Comparison of ENCODE assay signal across 21 cellular contexts in the genomic region with DNA sequence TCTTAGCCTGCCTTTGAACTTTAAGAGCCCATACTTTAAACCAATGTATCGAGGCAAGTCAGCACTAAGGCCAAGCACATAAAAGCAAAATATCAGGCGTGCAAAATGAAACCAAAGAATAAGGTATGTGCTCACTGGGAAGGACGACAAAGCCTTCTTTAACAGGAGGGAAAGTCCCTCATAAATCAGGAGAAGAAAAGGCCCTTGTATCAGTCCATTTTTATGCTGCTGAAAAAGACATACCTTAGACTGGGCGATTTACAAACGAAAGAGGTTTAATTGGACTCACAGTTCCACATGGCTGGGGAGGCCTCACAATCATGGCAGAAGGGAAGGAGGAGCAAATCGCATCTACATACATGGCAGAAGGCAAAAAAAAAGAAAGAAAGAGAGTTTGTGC.
A peak's percentile ranks its signal among the peaks of the same experiment; 100 is the strongest.
DNase-seq lines count a peak whose midpoint lies in the region; ATAC-seq and TF ChIP-seq lines count a peak whose summit lies in the region.
"Had no signal": no experiment of that assay in that cellular context is flagged by ENCODE, and none has a peak within 500 bp of the region (broad histone marks: within the 10 kb centered on the region; RNA-seq: fewer than 3 reads in every experiment).

No MANE protein-coding gene starts in this region.

- peak overlapping the region; percentile 45; the same call in 1 of the 2 replicates for H3K4me2 ChIP-seq in IMR-90 (ENCODE audit: low read depth, low read length)
- H3K4me2 ChIP-seq: BLaER1, KMS-11 had no signal

- H3K4me3 ChIP-seq in IMR-90 (ENCODE audit: insufficient read depth, low read depth, low read length) (no peak overlapping the region), coronary artery (no peak overlapping the region), transverse colon (no peak overlapping the region)
- H3K4me3 ChIP-seq: BLaER1 had no signal

- H3K79me1 ChIP-seq in IMR-90 (ENCODE audit: low read depth in 1 of 2, low read length in 2 of 2), result no peaks in the 10 kb centered on the region

- no peak overlapping the region for H3K4ac ChIP-seq in IMR-90 (ENCODE audit: low read depth, low read length)

- H3K4me1 Mint-ChIP-seq in T-cell, result no peaks in the 10 kb centered on the region

- no peak overlapping the region for H2AK5ac ChIP-seq in IMR-90 (ENCODE audit: low read depth, low read length)

- TF ChIP-seq RAD21 in IMR-90 (IDR thresholded peaks at IDR 0.05; ENCODE audit: low read length), result no peak

- no peak for TF ChIP-seq CTCF in IMR-90 (conservative IDR thresholded peaks at IDR 0.05; ENCODE audit: low read depth, low read length)
- no peak for TF ChIP-seq CTCF in coronary artery (IDR thresholded peaks at IDR 0.05)
- no peak for TF ChIP-seq CTCF in transverse colon (IDR thresholded peaks at IDR 0.05)

- no peaks in the 10 kb centered on the region for H4K20me1 ChIP-seq in IMR-90 (ENCODE audit: insufficient read depth, low read length)
- H4K20me1 ChIP-seq: BLaER1 had no signal

- peaks cover 14 to 24% of the 10 kb centered on the region in 2 donors for H3K27me3 Mint-ChIP-seq in T-cell

- no peak overlapping the region for H3K14ac ChIP-seq in IMR-90 (replicated peaks; ENCODE audit: low read depth, low read length)

- H3K4me1 ChIP-seq in IMR-90 (ENCODE audit: control insufficient read depth, insufficient read depth, low read length) (no peaks in the 10 kb centered on the region), transverse colon (no peaks in the 10 kb centered on the region)
- H3K4me1 ChIP-seq: Caco-2 had no signal

- no peak overlapping the region for H2BK15ac ChIP-seq in IMR-90 (ENCODE audit: low read depth, low read length)

- no peak overlapping the region for H4K8ac ChIP-seq in IMR-90 (ENCODE audit: low read depth in 2 of 2, low read length in 2 of 2)

- no peak overlapping the region for H3K23ac ChIP-seq in IMR-90 (ENCODE audit: low read depth, low read length)

- H3K4me3 Mint-ChIP-seq in T-cell, result no peak overlapping the region
- H3K4me3 Mint-ChIP-seq: CD4-positive, alpha-beta T cell; H9 had no signal

- no peak overlapping the region for H2AK9ac ChIP-seq in IMR-90 (replicated peaks; ENCODE audit: low read depth, low read length, poor library complexity)

- in situ Hi-C loops in IMR-90 (cut with MboI; ENCODE audit: low sequenced_read_pairs) (no loop called here), SK-MEL-5 (cut with HindIII; ENCODE audit: low pct_unique_long_range_greater_than_20kb, low sequenced_read_pairs) (no loop called here), transverse colon (cut with MboI; ENCODE audit: low pct_ligation_motif_present in 1 of 4, low pct_unique_long_range_greater_than_20kb in 1 of 4, low sequenced_read_pairs in 3 of 4) (no loop called here)

- CTCF ChIA-PET in IMR-90 (lab: Yijun Ruan, JAX), result no interaction called here
- CTCF ChIA-PET in T-cell (lab: Charles Lee), result no interaction called here

- no peak overlapping the region for H2BK20ac ChIP-seq in IMR-90 (ENCODE audit: low read depth, low read length)

- H3K9me3 ChIP-seq in IMR-90 (ENCODE audit: control insufficient read depth, insufficient read depth, low read length) (no peaks in the 10 kb centered on the region), transverse colon (no peaks in the 10 kb centered on the region)
- H3K9me3 ChIP-seq: BLaER1, Caco-2 had no signal

- dilution Hi-C loops in IMR-90 (cut with HindIII; ENCODE audit: low sequenced_read_pairs, unreplicated experiment), result no loop called here

- H3K27ac ChIP-seq in IMR-90 (ENCODE audit: insufficient read depth, low read length) (no peak overlapping the region), coronary artery (no peak overlapping the region), transverse colon (peak overlapping the region in 3 of 4 donors; percentile 4 to 26 (median 19))
- H3K27ac ChIP-seq: BLaER1, KMS-11 had no signal

- H3K27ac Mint-ChIP-seq in T-cell, result no peak overlapping the region
- H3K27ac Mint-ChIP-seq: CD4-positive, alpha-beta T cell; H9 had no signal

- H4K91ac ChIP-seq in IMR-90 (ENCODE audit: insufficient read depth, low read depth, low read length), result no peak overlapping the region

- H3K27me3 ChIP-seq in IMR-90 (ENCODE audit: control insufficient read depth, insufficient read depth, low read length), result peaks cover 4% of the 10 kb centered on the region; the same call in 1 of the 2 replicates
- no peaks in the 10 kb centered on the region for H3K27me3 ChIP-seq in transverse colon
- H3K27me3 ChIP-seq: BLaER1 had no signal

- DNase-seq in IMR-90 (no peak), SK-MEL-5 (ENCODE audit: low read depth, low spot score) (peak; percentile 58), coronary artery (ENCODE audit: low spot score) (peak; percentile 1), transverse colon (no peak), T-cell (no peak), T-helper 1 cell (no peak)
- DNase-seq: ACHN; Caco-2; CD4-positive, alpha-beta T cell; DMS 273 treated with DMSO at 0.1 percent for 48 hours; DND-41; H9; MV-4-11; NCI-H1105 treated with DMSO at 0.1 percent for 48 hours; NCI-H1694 treated with DMSO at 0.1 percent for 48 hours; NCI-H2107; NK-92 treated with Interleukin-12 subunit alpha and Interleukin-12 subunit beta, amount 100 ng/mL, for 24 hours had no signal

- no peak overlapping the region for H2BK120ac ChIP-seq in IMR-90 (ENCODE audit: low read depth, low read length)

- no peak overlapping the region for H3K18ac ChIP-seq in IMR-90 (ENCODE audit: low read depth, low read length)

- ATAC-seq in IMR-90 (ENCODE audit: low read depth) (no peak), HG03097 (IDR thresholded peaks at IDR 0.05; ENCODE audit: low FRiP score, unreplicated experiment) (no peak), T-cell (replicated peaks in 1 of 4) (no peak)
- ATAC-seq: Panc1 had no signal

- H3K9me1 ChIP-seq in IMR-90 (ENCODE audit: insufficient read depth, low read length), result no peaks in the 10 kb centered on the region

- POLR2A ChIA-PET in IMR-90 (lab: Charles Lee; ENCODE audit: unreplicated experiment) (interaction anchor here (0.6 kb wide), 1 partner anchor 170 kb away, joined by 4 read pairs; no protein-coding TSS in a partner anchor), T-cell (lab: Charles Lee) (no interaction called here)

- no peak overlapping the region for H4K5ac ChIP-seq in IMR-90 (ENCODE audit: low read depth, low read length)

- H3K9ac ChIP-seq in IMR-90 (ENCODE audit: low read depth, low read length), result no peak overlapping the region
- H3K9ac ChIP-seq: BLaER1, KMS-11 had no signal

- H2BK5ac ChIP-seq in IMR-90 (ENCODE audit: low read depth, low read length, poor library complexity, severe bottlenecking), result no peak overlapping the region

- no CpG with 5 or more reads among the region's 6 CpGs for WGBS in IMR-90 (ENCODE audit: extremely low coverage in 2 of 2, insufficient read length in 1 of 2), 2 experiments
- WGBS in transverse colon (ENCODE audit: low coverage in 1 of 2), 2 donors, result 27 to 48% methylated on average over 6 of the region's 6 CpGs

- no TSS peak for BruUV-seq in IMR-90 (replicated peaks; lab: Mats Ljungman, UMichigan)

- H3K56ac ChIP-seq in IMR-90 (ENCODE audit: extremely low read depth, insufficient read depth, low read length), result no peak overlapping the region

- H3K9me3 Mint-ChIP-seq in T-cell, result no peaks in the 10 kb centered on the region
- H3K9me3 Mint-ChIP-seq: CD4-positive, alpha-beta T cell had no signal

- TF ChIP-seq EP300 in transverse colon (IDR thresholded peaks at IDR 0.05; ENCODE audit: low read depth), result no peak

- intact Hi-C loops in IMR-90 (cut with micrococcal nuclease), result no loop called here
- intact Hi-C loops in transverse colon (cut with DNase I; ENCODE audit: low total_unique reads), result no loop called here

- H3K36me3 ChIP-seq in IMR-90 (ENCODE audit: control insufficient read depth, insufficient read depth, low read length) (no peaks in the 10 kb centered on the region), transverse colon (no peaks in the 10 kb centered on the region)
- H3K36me3 ChIP-seq: BLaER1 had no signal

- TF ChIP-seq POLR2A in IMR-90 (IDR thresholded peaks at IDR 0.05; ENCODE audit: low read depth, low read length), result no peak
- TF ChIP-seq POLR2A in transverse colon (IDR thresholded peaks at IDR 0.05), result no peak

- no peaks in the 10 kb centered on the region for H3K36me3 Mint-ChIP-seq in T-cell

- H2AFZ ChIP-seq in IMR-90 (replicated peaks; ENCODE audit: low read length, poor library complexity), result no peak overlapping the region

TF ChIP-seq in IMR-90, 13 proteins besides CTCF, POLR2A, EP300 and RAD21:
- no peak for TF ChIP-seq RCOR1 (IDR thresholded peaks at IDR 0.05; ENCODE audit: insufficient replicate concordance, low read length)
- TF ChIP-seq BHLHE40 (IDR thresholded peaks at IDR 0.05; ENCODE audit: low read depth, low read length), result no peak
- TF ChIP-seq FOS (IDR thresholded peaks at IDR 0.05; ENCODE audit: low read depth, low read length), result no peak
- TF ChIP-seq CHD1 (IDR thresholded peaks at IDR 0.05; ENCODE audit: low read depth, low read length), result no peak
- TF ChIP-seq, protein P1, sequence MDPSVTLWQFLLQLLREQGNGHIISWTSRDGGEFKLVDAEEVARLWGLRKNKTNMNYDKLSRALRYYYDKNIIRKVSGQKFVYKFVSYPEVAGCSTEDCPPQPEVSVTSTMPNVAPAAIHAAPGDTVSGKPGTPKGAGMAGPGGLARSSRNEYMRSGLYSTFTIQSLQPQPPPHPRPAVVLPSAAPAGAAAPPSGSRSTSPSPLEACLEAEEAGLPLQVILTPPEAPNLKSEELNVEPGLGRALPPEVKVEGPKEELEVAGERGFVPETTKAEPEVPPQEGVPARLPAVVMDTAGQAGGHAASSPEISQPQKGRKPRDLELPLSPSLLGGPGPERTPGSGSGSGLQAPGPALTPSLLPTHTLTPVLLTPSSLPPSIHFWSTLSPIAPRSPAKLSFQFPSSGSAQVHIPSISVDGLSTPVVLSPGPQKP (IDR thresholded peaks at IDR 0.05; ENCODE audit: borderline replicate concordance, low read depth, low read length), result no peak
- no peak for TF ChIP-seq MAZ (IDR thresholded peaks at IDR 0.05; ENCODE audit: borderline replicate concordance, low read depth, low read length)
- TF ChIP-seq MXI1 (IDR thresholded peaks at IDR 0.05; ENCODE audit: borderline replicate concordance, low read depth, low read length), result no peak
- TF ChIP-seq RFX5 (IDR thresholded peaks at IDR 0.05; ENCODE audit: low read depth, low read length), result no peak
- TF ChIP-seq CEBPB (IDR thresholded peaks at IDR 0.05; ENCODE audit: low read depth, low read length), result no peak
- TF ChIP-seq NFE2L2 (IDR thresholded peaks at IDR 0.05; ENCODE audit: low read depth, low read length), result no peak
- TF ChIP-seq, protein P2, sequence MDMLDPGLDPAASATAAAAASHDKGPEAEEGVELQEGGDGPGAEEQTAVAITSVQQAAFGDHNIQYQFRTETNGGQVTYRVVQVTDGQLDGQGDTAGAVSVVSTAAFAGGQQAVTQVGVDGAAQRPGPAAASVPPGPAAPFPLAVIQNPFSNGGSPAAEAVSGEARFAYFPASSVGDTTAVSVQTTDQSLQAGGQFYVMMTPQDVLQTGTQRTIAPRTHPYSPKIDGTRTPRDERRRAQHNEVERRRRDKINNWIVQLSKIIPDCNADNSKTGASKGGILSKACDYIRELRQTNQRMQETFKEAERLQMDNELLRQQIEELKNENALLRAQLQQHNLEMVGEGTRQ (IDR thresholded peaks at IDR 0.05; ENCODE audit: low read depth, low read length), result no peak
- TF ChIP-seq SMC3 (IDR thresholded peaks at IDR 0.05; ENCODE audit: low read depth, low read length), result no peak

Comparison
In these comparisons a context has a peak if more than half of its experiments do, and no peak if none do; other contexts are left out.
1. DNase-seq: peak in SK-MEL-5 (single experiment) and coronary artery (single experiment); none in IMR-90 (single experiment), transverse colon (single experiment), T-cell (0 of 34) and T-helper 1 cell (0 of 5).
2. H3K27ac ChIP-seq: peak in transverse colon (3 of 4); none in IMR-90 (single experiment) and coronary artery (0 of 2).